ENCODE assay signal across 1 cellular context in genomic region chr19:18322759-18323460, GRCh38.
TF ChIP-seq lines count a peak whose summit lies in the region.

Gene LSM4 (minus strand): TSS chr19:18323076. CDS start chr19:18323020, 56 bp downstream.

TF ChIP-seq in K562, 482 proteins besides CTCF, POLR2A, EP300 and RAD21 (continued from another document and continues in another):
- TF ChIP-seq ZBTB40 (IDR thresholded peaks at IDR 0.05) (peak; percentile 72), ZBTB40 (CRISPR knock-in tag; IDR thresholded peaks at IDR 0.05) (no peak), NEUROD1 (IDR thresholded peaks at IDR 0.05; ENCODE audit: borderline replicate concordance, low read depth, low read length, partially characterized antibody) (peak; percentile 92), PML (IDR thresholded peaks at IDR 0.05; ENCODE audit: low read length) (peak; percentile 50; the same call in 1 of the 2 replicates), TCF3 (CRISPR knock-in tag; IDR thresholded peaks at IDR 0.05) (peak; percentile 24; the same call in 1 of the 2 replicates), ESRRA (IDR thresholded peaks at IDR 0.05; ENCODE audit: borderline replicate concordance, low read depth) (peak; percentile 52; the same call in 1 of the 2 replicates), NFYB (IDR thresholded peaks at IDR 0.05; ENCODE audit: extremely low read depth, insufficient read length) (peak; percentile 78), SIN3B (IDR thresholded peaks at IDR 0.05; ENCODE audit: low read depth) (peak; percentile 64; the same call in 1 of the 2 replicates), MTA3 (IDR thresholded peaks at IDR 0.05; ENCODE audit: borderline replicate concordance) (peak; percentile 70; the same call in 1 of the 2 replicates), E2F6 (IDR thresholded peaks at IDR 0.05; ENCODE audit: borderline replicate concordance in 1 of 2, extremely low read depth in 1 of 2, insufficient read depth in 1 of 2, insufficient read length in 1 of 2, low read depth in 1 of 2, low read length in 1 of 2, poor library complexity in 1 of 2, severe bottlenecking in 1 of 2) (peak; percentile 69 to 87), CHD2 (IDR thresholded peaks at IDR 0.05; ENCODE audit: low read depth, low read length) (peak; percentile 80), ZFX (CRISPR knock-in tag; IDR thresholded peaks at IDR 0.05) (peak; percentile 49; the same call in 1 of the 2 replicates), CEBPB (tag; IDR thresholded peaks at IDR 0.05) (0 out of 2 replicates have a peak, but pooled peaks have one; percentile 16), MYC (IDR thresholded peaks at IDR 0.05; ENCODE audit: low read depth, low read length) (peak; percentile 88), MYC (CRISPR knock-in tag; IDR thresholded peaks at IDR 0.05; ENCODE audit: borderline replicate concordance, low read depth) (no peak; the same call in 1 of the 2 replicates), DLX4 (CRISPR knock-in tag; IDR thresholded peaks at IDR 0.05) (no peak), HCFC1 (IDR thresholded peaks at IDR 0.05; ENCODE audit: low read depth, low read length) (peak; percentile 55), ELF4 (CRISPR knock-in tag; IDR thresholded peaks at IDR 0.05) (no peak), ARID3B (CRISPR knock-in tag; IDR thresholded peaks at IDR 0.05; ENCODE audit: borderline replicate concordance) (no peak), HEY1 (CRISPR knock-in tag; IDR thresholded peaks at IDR 0.05; ENCODE audit: borderline replicate concordance) (0 out of 2 replicates have a peak, but pooled peaks have one; percentile 45), MEIS2 (IDR thresholded peaks at IDR 0.05; ENCODE audit: partially characterized antibody) (peak; percentile 88), UBTF (IDR thresholded peaks at IDR 0.05; ENCODE audit: borderline replicate concordance in 1 of 2, low read depth in 2 of 2, low read length in 2 of 2) (0 out of 4 replicates have a peak, but pooled peaks of 1 of the 2 experiments have one; percentile 37), TAL1 (IDR thresholded peaks at IDR 0.05) (no peak), ZNF584 (CRISPR knock-in tag; IDR thresholded peaks at IDR 0.05; ENCODE audit: low read depth) (0 out of 2 replicates have a peak, but pooled peaks have one; percentile 19), CXXC5 (CRISPR knock-in tag; IDR thresholded peaks at IDR 0.05) (peak; percentile 91), HNRNPLL (IDR thresholded peaks at IDR 0.05; ENCODE audit: low read depth, low read length, poor library complexity, severe bottlenecking) (peak; percentile 94), E2F8 (IDR thresholded peaks at IDR 0.05; ENCODE audit: low read depth, partially characterized antibody) (peak; percentile 90), ZNF830 (CRISPR knock-in tag; IDR thresholded peaks at IDR 0.05) (0 out of 2 replicates have a peak, but pooled peaks have one; percentile 29), TRIM24 (IDR thresholded peaks at IDR 0.05) (no peak), ZNF644 (tag; IDR thresholded peaks at IDR 0.05; ENCODE audit: low read depth) (no peak), CHD1 (IDR thresholded peaks at IDR 0.05; ENCODE audit: low read length) (no peak), MLLT1 (IDR thresholded peaks at IDR 0.05) (0 out of 4 replicates have a peak, but pooled peaks of 1 of the 2 experiments have one; percentile 20), SAP30 (IDR thresholded peaks at IDR 0.05; ENCODE audit: borderline replicate concordance, insufficient read depth, low read depth, low read length, poor library complexity, severe bottlenecking) (peak; percentile 38), SAFB (IDR thresholded peaks at IDR 0.05; ENCODE audit: borderline replicate concordance, low read depth, low read length) (0 out of 2 replicates have a peak, but pooled peaks have one; percentile 6), ZBTB49 (CRISPR knock-in tag; IDR thresholded peaks at IDR 0.05; ENCODE audit: borderline replicate concordance) (no peak), ZBED1 (IDR thresholded peaks at IDR 0.05) (no peak), ASH1L (IDR thresholded peaks at IDR 0.05; ENCODE audit: borderline replicate concordance, low read depth, partially characterized antibody) (peak; percentile 89), HDGF (IDR thresholded peaks at IDR 0.05) (no peak)
